Comparison of ENCODE assay signal across 1 cellular context in the genomic region with DNA sequence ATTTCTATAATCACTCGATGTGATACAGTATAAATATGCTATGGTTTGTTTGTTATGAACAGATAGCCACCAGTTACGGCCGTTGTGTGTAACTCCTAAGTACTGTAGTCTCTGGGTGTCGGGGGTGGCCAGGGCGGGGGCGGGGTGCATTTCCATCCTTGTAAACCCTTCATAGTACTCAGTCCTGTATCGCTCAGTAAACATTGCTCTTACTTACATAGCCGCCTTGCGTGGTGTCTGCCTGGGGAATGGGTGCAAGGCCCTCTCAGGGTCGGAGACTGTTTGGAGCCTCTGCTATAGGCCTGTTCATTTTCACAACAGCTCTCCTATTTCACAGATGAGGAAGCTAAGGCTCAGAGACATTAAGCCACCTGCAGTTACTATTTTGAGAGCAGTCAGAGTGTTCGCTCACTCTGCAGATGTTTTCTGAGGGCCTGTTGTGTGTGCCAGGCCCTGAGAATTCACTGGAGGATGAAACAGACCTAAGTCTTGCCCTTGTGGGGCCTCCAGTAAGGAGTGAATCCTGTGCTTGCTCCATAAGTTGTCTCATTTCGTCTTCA.
TF ChIP-seq lines count a peak whose summit lies in the region.

No MANE protein-coding gene starts in this region.

TF ChIP-seq in WTC11, 78 proteins besides CTCF, POLR2A, EP300 and RAD21 (continued from another document):
- TF ChIP-seq PRDM15 (CRISPR knock-in tag; IDR thresholded peaks at IDR 0.05) (no peak), ZNF317 (CRISPR knock-in tag; IDR thresholded peaks at IDR 0.05; ENCODE audit: borderline replicate concordance, low read depth) (no peak), MLX (CRISPR knock-in tag; IDR thresholded peaks at IDR 0.05) (no peak), ZNF512 (CRISPR knock-in tag; IDR thresholded peaks at IDR 0.05; ENCODE audit: borderline replicate concordance) (no peak), ZMAT4 (CRISPR knock-in tag; IDR thresholded peaks at IDR 0.05) (no peak), ZSCAN18 (CRISPR knock-in tag; IDR thresholded peaks at IDR 0.05) (no peak), HMGA2 (CRISPR knock-in tag; IDR thresholded peaks at IDR 0.05) (no peak), NFATC4 (CRISPR knock-in tag; IDR thresholded peaks at IDR 0.05) (no peak), KAT7 (CRISPR knock-in tag; IDR thresholded peaks at IDR 0.05; ENCODE audit: borderline replicate concordance) (no peak), E2F1 (CRISPR knock-in tag; IDR thresholded peaks at IDR 0.05) (no peak), ZNF416 (CRISPR knock-in tag; IDR thresholded peaks at IDR 0.05) (no peak)
- TF ChIP-seq, protein P1, sequence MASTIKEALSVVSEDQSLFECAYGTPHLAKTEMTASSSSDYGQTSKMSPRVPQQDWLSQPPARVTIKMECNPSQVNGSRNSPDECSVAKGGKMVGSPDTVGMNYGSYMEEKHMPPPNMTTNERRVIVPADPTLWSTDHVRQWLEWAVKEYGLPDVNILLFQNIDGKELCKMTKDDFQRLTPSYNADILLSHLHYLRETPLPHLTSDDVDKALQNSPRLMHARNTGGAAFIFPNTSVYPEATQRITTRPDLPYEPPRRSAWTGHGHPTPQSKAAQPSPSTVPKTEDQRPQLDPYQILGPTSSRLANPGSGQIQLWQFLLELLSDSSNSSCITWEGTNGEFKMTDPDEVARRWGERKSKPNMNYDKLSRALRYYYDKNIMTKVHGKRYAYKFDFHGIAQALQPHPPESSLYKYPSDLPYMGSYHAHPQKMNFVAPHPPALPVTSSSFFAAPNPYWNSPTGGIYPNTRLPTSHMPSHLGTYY (CRISPR knock-in tag; IDR thresholded peaks at IDR 0.05): no peak
- TF ChIP-seq, protein P2, sequence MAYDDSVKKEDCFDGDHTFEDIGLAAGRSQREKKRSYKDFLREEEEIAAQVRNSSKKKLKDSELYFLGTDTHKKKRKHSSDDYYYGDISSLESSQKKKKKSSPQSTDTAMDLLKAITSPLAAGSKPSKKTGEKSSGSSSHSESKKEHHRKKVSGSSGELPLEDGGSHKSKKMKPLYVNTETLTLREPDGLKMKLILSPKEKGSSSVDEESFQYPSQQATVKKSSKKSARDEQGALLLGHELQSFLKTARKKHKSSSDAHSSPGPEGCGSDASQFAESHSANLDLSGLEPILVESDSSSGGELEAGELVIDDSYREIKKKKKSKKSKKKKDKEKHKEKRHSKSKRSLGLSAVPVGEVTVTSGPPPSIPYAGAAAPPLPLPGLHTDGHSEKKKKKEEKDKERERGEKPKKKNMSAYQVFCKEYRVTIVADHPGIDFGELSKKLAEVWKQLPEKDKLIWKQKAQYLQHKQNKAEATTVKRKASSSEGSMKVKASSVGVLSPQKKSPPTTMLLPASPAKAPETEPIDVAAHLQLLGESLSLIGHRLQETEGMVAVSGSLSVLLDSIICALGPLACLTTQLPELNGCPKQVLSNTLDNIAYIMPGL (CRISPR knock-in tag; IDR thresholded peaks at IDR 0.05): no peak
